In the genomic region with DNA sequence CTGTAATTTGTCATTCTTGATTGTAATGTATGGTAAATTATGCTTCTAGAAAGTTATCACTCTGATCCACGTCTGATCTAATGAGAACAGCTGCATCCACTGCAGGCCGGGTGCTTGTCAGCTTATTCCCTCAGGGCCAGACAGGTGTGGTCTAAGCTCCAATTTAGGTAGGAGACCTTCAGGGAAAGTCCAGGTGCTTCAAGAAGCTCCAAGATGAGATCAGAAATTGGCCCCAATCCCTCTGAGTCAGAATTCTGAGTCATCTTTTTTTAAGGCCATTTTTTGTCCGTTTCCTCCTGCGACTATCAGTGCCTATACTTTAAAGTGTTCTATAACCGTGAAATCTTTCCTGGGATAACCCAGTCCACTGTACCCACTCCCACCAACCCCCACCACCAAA, we compare ENCODE assay signal across 10 cellular contexts.
DNase-seq lines count a peak whose midpoint lies in the region; ATAC-seq and TF ChIP-seq lines count a peak whose summit lies in the region.
"Had no signal": no experiment of that assay in that cellular context is flagged by ENCODE, and none has a peak within 500 bp of the region (broad histone marks: within the 10 kb centered on the region; RNA-seq: fewer than 3 reads in every experiment).

No MANE protein-coding gene starts in this region.

- ATAC-seq in SK-N-SH treated with all-trans-retinoic acid at 6 μM for 48 hours = 0 out of 3 replicates have a peak, but pooled peaks have one; percentile 4
- ATAC-seq: GM23338 had no signal

- H3K9me3 ChIP-seq in skeletal muscle satellite cell (replicated peaks; ENCODE audit: low read length) (no peaks in the 10 kb centered on the region), ovary (no peaks in the 10 kb centered on the region)

- H3K9ac ChIP-seq in skeletal muscle satellite cell (ENCODE audit: low read depth, low read length) = peak overlapping the region; percentile 67

- peak; percentile 27 for DNase-seq in HK-2 (ENCODE audit: unreplicated experiment)
- peak; percentile 69 for DNase-seq in fibroblast of pulmonary artery (ENCODE audit: low read depth)
- no peak for DNase-seq in ovary
- DNase-seq in GM19240 (ENCODE audit: insufficient read length, low spot score) = no peak
- DNase-seq in DMS79 treated with DMSO at 0.1 percent for 48 hours (lab: John Stamatoyannopoulos, UW) = no peak
- no peak for DNase-seq in GM19238 (ENCODE audit: insufficient read length, low spot score)

- intact Hi-C loops in ovary (cut with DNase I) = loop anchor here in 1 of 4 donors (5.0 to 10.0 kb wide), 2 partner anchors 126 to 333 kb away; no protein-coding TSS in a partner anchor

- no peak overlapping the region for H3K4me3 ChIP-seq in fibroblast of pulmonary artery (replicated peaks; ENCODE audit: low read depth, low read length)
- H3K4me3 ChIP-seq in skeletal muscle satellite cell (ENCODE audit: low read length) = no peak overlapping the region
- H3K4me3 ChIP-seq in ovary = no peak overlapping the region
- H3K4me3 ChIP-seq: coronary artery, GM23338 had no signal

- H3K4me2 ChIP-seq in skeletal muscle satellite cell (ENCODE audit: low read length) = peak overlapping the region; percentile 40
- H3K4me2 ChIP-seq: GM23338 had no signal

- H3K27ac ChIP-seq in ovary = no peak overlapping the region
- H3K27ac ChIP-seq: coronary artery had no signal

- no peak for TF ChIP-seq EP300 in ovary (IDR thresholded peaks at IDR 0.05)

- H3K27me3 ChIP-seq in skeletal muscle satellite cell (ENCODE audit: control insufficient read depth, insufficient read depth, low read length) (no peaks in the 10 kb centered on the region), ovary (no peaks in the 10 kb centered on the region)

- H3K36me3 ChIP-seq in skeletal muscle satellite cell (ENCODE audit: insufficient read depth, low read length) = no peaks in the 10 kb centered on the region
- H3K36me3 ChIP-seq in ovary = no peaks in the 10 kb centered on the region

- TF ChIP-seq POLR2A in ovary (IDR thresholded peaks at IDR 0.05) = no peak

- 59 to 80% (median 77%) methylated on average over 5 of the region's 5 CpGs for WGBS in ovary, 3 donors

- H3K4me1 ChIP-seq in skeletal muscle satellite cell (ENCODE audit: control insufficient read depth, insufficient read depth, low read length) (peaks cover 65% of the 10 kb centered on the region), ovary (ENCODE audit: insufficient read depth) (no peaks in the 10 kb centered on the region)

- TF ChIP-seq CTCF in fibroblast of pulmonary artery (IDR thresholded peaks at IDR 0.05; ENCODE audit: low read length, missing control alignments) (no peak), ovary (IDR thresholded peaks at IDR 0.05) (no peak)

TF ChIP-seq in SK-N-SH treated with all-trans-retinoic acid at 6 μM for 48 hours, 23 proteins besides CTCF, POLR2A, EP300 and RAD21:
- TF ChIP-seq, protein P1, sequence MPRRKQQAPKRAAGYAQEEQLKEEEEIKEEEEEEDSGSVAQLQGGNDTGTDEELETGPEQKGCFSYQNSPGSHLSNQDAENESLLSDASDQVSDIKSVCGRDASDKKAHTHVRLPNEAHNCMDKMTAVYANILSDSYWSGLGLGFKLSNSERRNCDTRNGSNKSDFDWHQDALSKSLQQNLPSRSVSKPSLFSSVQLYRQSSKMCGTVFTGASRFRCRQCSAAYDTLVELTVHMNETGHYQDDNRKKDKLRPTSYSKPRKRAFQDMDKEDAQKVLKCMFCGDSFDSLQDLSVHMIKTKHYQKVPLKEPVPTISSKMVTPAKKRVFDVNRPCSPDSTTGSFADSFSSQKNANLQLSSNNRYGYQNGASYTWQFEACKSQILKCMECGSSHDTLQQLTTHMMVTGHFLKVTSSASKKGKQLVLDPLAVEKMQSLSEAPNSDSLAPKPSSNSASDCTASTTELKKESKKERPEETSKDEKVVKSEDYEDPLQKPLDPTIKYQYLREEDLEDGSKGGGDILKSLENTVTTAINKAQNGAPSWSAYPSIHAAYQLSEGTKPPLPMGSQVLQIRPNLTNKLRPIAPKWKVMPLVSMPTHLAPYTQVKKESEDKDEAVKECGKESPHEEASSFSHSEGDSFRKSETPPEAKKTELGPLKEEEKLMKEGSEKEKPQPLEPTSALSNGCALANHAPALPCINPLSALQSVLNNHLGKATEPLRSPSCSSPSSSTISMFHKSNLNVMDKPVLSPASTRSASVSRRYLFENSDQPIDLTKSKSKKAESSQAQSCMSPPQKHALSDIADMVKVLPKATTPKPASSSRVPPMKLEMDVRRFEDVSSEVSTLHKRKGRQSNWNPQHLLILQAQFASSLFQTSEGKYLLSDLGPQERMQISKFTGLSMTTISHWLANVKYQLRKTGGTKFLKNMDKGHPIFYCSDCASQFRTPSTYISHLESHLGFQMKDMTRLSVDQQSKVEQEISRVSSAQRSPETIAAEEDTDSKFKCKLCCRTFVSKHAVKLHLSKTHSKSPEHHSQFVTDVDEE (CRISPR knock-in tag; IDR thresholded peaks at IDR 0.05) = no peak
- TF ChIP-seq ZFP30 (CRISPR knock-in tag; IDR thresholded peaks at IDR 0.05) = no peak
- no peak for TF ChIP-seq SNAI2 (CRISPR knock-in tag; IDR thresholded peaks at IDR 0.05)
- TF ChIP-seq GLIS3 (CRISPR knock-in tag; IDR thresholded peaks at IDR 0.05) = no peak
- 0 out of 2 replicates have a peak, but pooled peaks have one; percentile 17 for TF ChIP-seq ISL1 (CRISPR knock-in tag; IDR thresholded peaks at IDR 0.05)
- no peak for TF ChIP-seq OSR1 (CRISPR knock-in tag; IDR thresholded peaks at IDR 0.05)

Comparison
In these comparisons a context has a peak if more than half of its experiments do, and no peak if none do; other contexts are left out.
1. DNase-seq: peak in HK-2 (single experiment) and fibroblast of pulmonary artery (single experiment); none in ovary (0 of 5), GM19240 (single experiment), DMS79 treated with DMSO at 0.1 percent for 48 hours (single experiment) and GM19238 (single experiment).